19 cellular contexts compared by ENCODE assay signal in genomic region chr12:109920266-109920780, GRCh38. TPM values are rescaled to one million over a fixed set of nuclear protein-coding genes. Genes with fewer than 3 reads are reported as not detected.
DNase-seq lines count a peak whose midpoint lies in the region; ATAC-seq and TF ChIP-seq lines count a peak whose summit lies in the region.
"Had no signal": no experiment of that assay in that cellular context is flagged by ENCODE, and none has a peak within 500 bp of the region (broad histone marks: within the 10 kb centered on the region; RNA-seq: fewer than 3 reads in every experiment).

No MANE protein-coding gene starts in this region.

- no peaks in the 10 kb centered on the region for H3K27me3 ChIP-seq in upper lobe of right lung
- H3K27me3 ChIP-seq: MG63, Peyer's patch had no signal

- intact Hi-C loops in natural killer cell (cut with micrococcal nuclease) (no loop called here), upper lobe of right lung (cut with DNase I) (no loop called here)

- H3K4me3 Mint-ChIP-seq in natural killer cell (no peak overlapping the region), glutamatergic neuron (ENCODE audit: unreplicated experiment) (peak overlapping the region; percentile 8)
- H3K4me3 Mint-ChIP-seq in natural killer cell treated with Interleukin-12 subunit alpha and Interleukin-12 subunit beta and Interleukin-15 and Interleukin-18, amount 100 ng/mL, for 72 hours, result no peak overlapping the region

- H3K9me3 Mint-ChIP-seq in natural killer cell (no peaks in the 10 kb centered on the region), glutamatergic neuron (ENCODE audit: unreplicated experiment) (peaks cover 8% of the 10 kb centered on the region)
- H3K9me3 Mint-ChIP-seq in natural killer cell treated with Interleukin-12 subunit alpha and Interleukin-12 subunit beta and Interleukin-15 and Interleukin-18, amount 100 ng/mL, for 72 hours, result no peaks in the 10 kb centered on the region

- peaks cover 7% of the 10 kb centered on the region for H3K36me3 Mint-ChIP-seq in natural killer cell
- H3K36me3 Mint-ChIP-seq in natural killer cell treated with Interleukin-12 subunit alpha and Interleukin-12 subunit beta and Interleukin-15 and Interleukin-18, amount 100 ng/mL, for 72 hours, result peaks cover 10% of the 10 kb centered on the region
- no peaks in the 10 kb centered on the region for H3K36me3 Mint-ChIP-seq in glutamatergic neuron (ENCODE audit: unreplicated experiment)

- no peak overlapping the region for H3K27ac ChIP-seq in upper lobe of right lung
- H3K27ac ChIP-seq: Peyer's patch, SK-N-MC had no signal

- no peaks in the 10 kb centered on the region for H3K9me3 ChIP-seq in upper lobe of right lung
- H3K9me3 ChIP-seq: Caco-2, MG63, Peyer's patch had no signal

- TF ChIP-seq CTCF in natural killer cell (IDR thresholded peaks at IDR 0.05), result no peak
- TF ChIP-seq CTCF in glutamatergic neuron (IDR thresholded peaks at IDR 0.05; ENCODE audit: partially characterized antibody, unreplicated experiment), result no peak
- TF ChIP-seq CTCF in upper lobe of right lung (IDR thresholded peaks at IDR 0.05), result no peak

- peak overlapping the region; percentile 6 to 37 for H3K27ac Mint-ChIP-seq in natural killer cell
- peak overlapping the region in 1 of 2 donors; percentile 39 for H3K27ac Mint-ChIP-seq in natural killer cell treated with Interleukin-12 subunit alpha and Interleukin-12 subunit beta and Interleukin-15 and Interleukin-18, amount 100 ng/mL, for 72 hours
- peak overlapping the region; percentile 91 for H3K27ac Mint-ChIP-seq in glutamatergic neuron (ENCODE audit: unreplicated experiment)

- peaks cover 52% of the 10 kb centered on the region for H3K36me3 ChIP-seq in upper lobe of right lung

- H3K27me3 Mint-ChIP-seq in natural killer cell (ENCODE audit: low read depth in 2 of 2), result no peaks in the 10 kb centered on the region
- H3K27me3 Mint-ChIP-seq in natural killer cell treated with Interleukin-12 subunit alpha and Interleukin-12 subunit beta and Interleukin-15 and Interleukin-18, amount 100 ng/mL, for 72 hours, result no peaks in the 10 kb centered on the region
- H3K27me3 Mint-ChIP-seq in glutamatergic neuron (ENCODE audit: unreplicated experiment), result peaks cover 7% of the 10 kb centered on the region

- ATAC-seq in natural killer cell (no peak), upper lobe of right lung (no peak), GM19397 (IDR thresholded peaks at IDR 0.05; ENCODE audit: unreplicated experiment) (no peak)
- ATAC-seq in natural killer cell treated with Interleukin-12 subunit alpha and Interleukin-12 subunit beta and Interleukin-15 and Interleukin-18, amount 100 ng/mL, for 72 hours, result no peak
- ATAC-seq: GM12878 had no signal

- no peak overlapping the region for H3K4me3 ChIP-seq in upper lobe of right lung
- H3K4me3 ChIP-seq: GM12878, MG63, Peyer's patch, SK-N-MC had no signal

- no peak for DNase-seq in natural killer cell
- DNase-seq in natural killer cell treated with Interleukin-12 subunit alpha and Interleukin-12 subunit beta and Interleukin-15 and Interleukin-18, amount 100 ng/mL, for 72 hours (ENCODE audit: low spot score), result no peak
- DNase-seq in NCI-H526 treated with DMSO at 0.1 percent for 48 hours (lab: John Stamatoyannopoulos, UW), result peak; percentile 8
- peak; percentile 40 for DNase-seq in glutamatergic neuron
- peak; percentile 39 for DNase-seq in upper lobe of right lung
- no peak for DNase-seq in stimulated activated CD4-positive, alpha-beta T cell treated with anti-CD3 and anti-CD28 coated beads, Interleukin-4, amount 100 ng/mL, for 4 hours
- DNase-seq in islet precursor cell, result no peak
- DNase-seq: Caco-2, DMS53, MG63, NCI-H1092, NCI-H146, NCI-H2081 treated with DMSO at 0.1 percent for 48 hours, NCI-H510A treated with DMSO at 0.1 percent for 48 hours, Right ventricle myocardium superior had no signal

- H3K4me1 Mint-ChIP-seq in natural killer cell, result peaks cover 0 to 6% of the 10 kb centered on the region in 2 donors
- peaks cover 0 to 18% of the 10 kb centered on the region in 2 donors for H3K4me1 Mint-ChIP-seq in natural killer cell treated with Interleukin-12 subunit alpha and Interleukin-12 subunit beta and Interleukin-15 and Interleukin-18, amount 100 ng/mL, for 72 hours (ENCODE audit: low read depth in 2 of 2)
- H3K4me1 Mint-ChIP-seq in glutamatergic neuron (ENCODE audit: low read depth, unreplicated experiment), result peaks cover 23% of the 10 kb centered on the region

- no peaks in the 10 kb centered on the region for H3K4me1 ChIP-seq in upper lobe of right lung
- H3K4me1 ChIP-seq: Caco-2, Peyer's patch had no signal

RNA-seq across cellular contexts. Expression of gene TCHP, which starts 20.2 kb away (rescaled TPM):
- total RNA-seq in natural killer cell (10 to 100 TPM; 33.7 to 42.5 (median 38.7) TPM), glutamatergic neuron (ENCODE audit: unreplicated experiment) (31.7 TPM), upper lobe of right lung (16.5 TPM)
- total RNA-seq in natural killer cell treated with Interleukin-12 subunit alpha and Interleukin-12 subunit beta and Interleukin-15 and Interleukin-18, amount 100 ng/mL, for 72 hours, result 10 to 100 TPM; 20.5 to 31.1 TPM

RNA-seq across cellular contexts. Expression of gene GLTP, which starts 40.0 kb away (rescaled TPM):
- total RNA-seq in natural killer cell (10 to 100 TPM; 48.6 to 52.8 (median 49.2) TPM), glutamatergic neuron (ENCODE audit: unreplicated experiment) (22.6 TPM), upper lobe of right lung (44.0 TPM)
- total RNA-seq in natural killer cell treated with Interleukin-12 subunit alpha and Interleukin-12 subunit beta and Interleukin-15 and Interleukin-18, amount 100 ng/mL, for 72 hours, result 10 to 100 TPM; 29.7 to 31.2 TPM

Comparison
In these comparisons a context has a peak if more than half of its experiments do, and no peak if none do; other contexts are left out.
1. DNase-seq: peak in NCI-H526 treated with DMSO at 0.1 percent for 48 hours (single experiment), glutamatergic neuron (single experiment) and upper lobe of right lung (single experiment); none in natural killer cell (single experiment), natural killer cell treated with Interleukin-12 subunit alpha and Interleukin-12 subunit beta and Interleukin-15 and Interleukin-18, amount 100 ng/mL, for 72 hours (single experiment), stimulated activated CD4-positive, alpha-beta T cell treated with anti-CD3 and anti-CD28 coated beads, Interleukin-4, amount 100 ng/mL, for 4 hours (0 of 2) and islet precursor cell (single experiment).